9 cellular contexts compared by ENCODE assay signal in genomic region chr14:89493877-89494634, GRCh38.
DNase-seq lines count a peak whose midpoint lies in the region; ATAC-seq and TF ChIP-seq lines count a peak whose summit lies in the region.
"Had no signal": no experiment of that assay in that cellular context is flagged by ENCODE, and none has a peak within 500 bp of the region (broad histone marks: within the 10 kb centered on the region; RNA-seq: fewer than 3 reads in every experiment).

No MANE protein-coding gene starts in this region.

- in situ Hi-C loops in transverse colon (cut with MboI; ENCODE audit: low pct_ligation_motif_present in 1 of 4, low pct_unique_long_range_greater_than_20kb in 1 of 4, low sequenced_read_pairs in 3 of 4), result no loop called here

- H3K36me3 ChIP-seq in transverse colon, result no peaks in the 10 kb centered on the region

- no peak overlapping the region for H3K4me3 ChIP-seq in transverse colon

- H3K27me3 ChIP-seq in transverse colon, result no peaks in the 10 kb centered on the region

- no peaks in the 10 kb centered on the region for H3K36me3 Mint-ChIP-seq in naive B cell

- H3K27me3 Mint-ChIP-seq in naive B cell, result no peaks in the 10 kb centered on the region

- peaks cover 0 to 5% (median 2%) of the 10 kb centered on the region in 4 donors for H3K4me1 ChIP-seq in transverse colon

- no peaks in the 10 kb centered on the region for H3K9me3 ChIP-seq in transverse colon

- TF ChIP-seq EP300 in transverse colon (IDR thresholded peaks at IDR 0.05; ENCODE audit: low read depth), result no peak

- H3K27ac Mint-ChIP-seq in naive B cell, result peak overlapping the region; percentile 91 to 98 (median 95)

- no peak for TF ChIP-seq POLR2A in transverse colon (IDR thresholded peaks at IDR 0.05)

- no peaks in the 10 kb centered on the region for H3K9me3 Mint-ChIP-seq in naive B cell

- no peak for TF ChIP-seq CTCF in transverse colon (IDR thresholded peaks at IDR 0.05)

- intact Hi-C loops in transverse colon (cut with DNase I; ENCODE audit: low total_unique reads), result no loop called here

- H3K27ac ChIP-seq in transverse colon, result no peak overlapping the region

- H3K4me1 Mint-ChIP-seq in naive B cell, result peaks cover 31 to 40% (median 37%) of the 10 kb centered on the region in 3 donors

- H3K4me3 Mint-ChIP-seq in naive B cell, result peak overlapping the region; percentile 45 to 84 (median 62)

- WGBS in transverse colon (ENCODE audit: low coverage in 1 of 2), 2 donors, result 75 to 80% methylated on average over 8 to 11 of the region's 11 CpGs

- peak; percentile 91 for ATAC-seq in GM18519 (IDR thresholded peaks at IDR 0.05; ENCODE audit: low FRiP score, unreplicated experiment)
- ATAC-seq in GM21825 (IDR thresholded peaks at IDR 0.05; ENCODE audit: unreplicated experiment), result peak; percentile 90
- ATAC-seq in naive B cell (ENCODE audit: low read depth in 2 of 2), result peak; percentile 99

- peak; percentile 39 for DNase-seq in NCI-H146 treated with DMSO at 0.1 percent for 48 hours (lab: John Stamatoyannopoulos, UW; ENCODE audit: unreplicated experiment)
- DNase-seq in naive B cell, result peak; percentile 81
- DNase-seq in NCI-H2196 (lab: John Stamatoyannopoulos, UW; ENCODE audit: unreplicated experiment), result no peak
- DNase-seq in stimulated activated CD4-positive, alpha-beta T cell treated with anti-CD3 and anti-CD28 coated beads, Interleukin-4, amount 100 ng/mL, for 4 hours, result no peak
- no peak for DNase-seq in NCI-H82 treated with DMSO at 0.1 percent for 48 hours (lab: John Stamatoyannopoulos, UW; ENCODE audit: unreplicated experiment)
- no peak for DNase-seq in transverse colon
- DNase-seq: kidney had no signal

Comparison
In these comparisons a context has a peak if more than half of its experiments do, and no peak if none do; other contexts are left out.
1. DNase-seq: peak in NCI-H146 treated with DMSO at 0.1 percent for 48 hours (single experiment) and naive B cell (single experiment); none in NCI-H2196 (single experiment), stimulated activated CD4-positive, alpha-beta T cell treated with anti-CD3 and anti-CD28 coated beads, Interleukin-4, amount 100 ng/mL, for 4 hours (0 of 2), NCI-H82 treated with DMSO at 0.1 percent for 48 hours (single experiment) and transverse colon (single experiment).
2. Peak in every context shown above with its lines, with median percentiles within 50 percentile points of each other: ATAC-seq.